ENCODE assay signal across 16 cellular contexts in the genomic region with DNA sequence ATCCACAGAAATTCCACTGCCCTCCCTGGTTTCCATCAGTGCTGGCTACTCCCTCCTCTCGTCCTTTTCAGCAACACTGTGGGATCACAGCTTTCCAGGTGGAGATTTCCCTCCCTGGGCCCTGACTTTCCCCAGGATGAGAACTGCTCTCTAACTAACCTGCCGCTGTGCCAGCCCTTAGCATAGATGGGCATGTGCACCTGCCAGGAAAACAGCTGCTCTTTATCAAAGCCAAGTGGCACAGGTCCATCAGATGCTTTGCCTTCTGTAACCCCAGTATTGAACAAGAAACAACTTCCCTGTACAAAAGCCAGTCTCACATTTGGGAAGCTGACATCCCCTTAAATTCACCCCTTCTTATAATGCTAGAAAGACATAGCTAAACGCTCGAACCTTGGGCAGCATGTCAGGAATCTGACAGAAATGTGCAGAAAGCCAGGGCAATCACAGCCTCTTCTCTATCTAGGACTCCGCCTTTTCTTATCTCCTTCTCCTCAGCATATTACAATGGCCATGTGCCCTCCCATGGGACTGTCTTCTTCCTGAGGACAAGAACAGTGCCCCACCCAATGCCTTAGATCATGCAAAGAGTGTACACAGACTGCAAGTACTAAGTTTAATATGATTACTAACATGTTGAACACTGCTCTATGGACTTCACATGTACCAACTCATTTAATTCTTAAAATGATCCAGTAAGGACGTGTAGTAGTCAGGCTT.
DNase-seq lines count a peak whose midpoint lies in the region; ATAC-seq and TF ChIP-seq lines count a peak whose summit lies in the region.
"Had no signal": no experiment of that assay in that cellular context is flagged by ENCODE, and none has a peak within 500 bp of the region (broad histone marks: within the 10 kb centered on the region; RNA-seq: fewer than 3 reads in every experiment).

No MANE protein-coding gene starts in this region.

- no peak for TF ChIP-seq CTCF in brain (conservative IDR thresholded peaks at IDR 0.05)
- no peak for TF ChIP-seq CTCF in esophagus muscularis mucosa (IDR thresholded peaks at IDR 0.05)
- no peak for TF ChIP-seq CTCF in type B pancreatic cell (conservative IDR thresholded peaks at IDR 0.05)
- no peak for TF ChIP-seq CTCF in PC-9 (conservative IDR thresholded peaks at IDR 0.05)

- H3K9me3 ChIP-seq in muscle layer of colon (ENCODE audit: low read length) (no peaks in the 10 kb centered on the region), esophagus muscularis mucosa (no peaks in the 10 kb centered on the region), PC-9 (ENCODE audit: insufficient read depth, low read depth) (no peaks in the 10 kb centered on the region)
- H3K9me3 ChIP-seq: ovary had no signal

- H3K4me2 ChIP-seq in PC-9: no peak overlapping the region

- H3K36me3 ChIP-seq in muscle layer of colon (ENCODE audit: insufficient read depth, low read length) (no peaks in the 10 kb centered on the region), esophagus muscularis mucosa (no peaks in the 10 kb centered on the region), PC-9 (ENCODE audit: low read depth) (no peaks in the 10 kb centered on the region)
- H3K36me3 ChIP-seq: ovary had no signal

- POLR2A ChIA-PET in PC-9 (lab: Charles Lee; ENCODE audit: unreplicated experiment): no interaction called here

- no peak for ATAC-seq in HG02571 (IDR thresholded peaks at IDR 0.05; ENCODE audit: unreplicated experiment)
- ATAC-seq: activated T-cell treated with anti-CD3 and anti-CD28 coated beads, Interleukin-2, amount 50 U/mL, for 72 hours; K562; T-helper 17 cell had no signal

- no peak overlapping the region for H3K4me3 Mint-ChIP-seq in brain
- no peak overlapping the region for H3K4me3 Mint-ChIP-seq in type B pancreatic cell
- H3K4me3 Mint-ChIP-seq: activated T-cell treated with anti-CD3 and anti-CD28 coated beads, Interleukin-2, amount 50 U/mL, for 72 hours; B cell; memory B cell; T-helper 17 cell had no signal

- H4K20me1 ChIP-seq in PC-9 (ENCODE audit: insufficient read depth): no peaks in the 10 kb centered on the region

- no peak overlapping the region for H3K9ac ChIP-seq in muscle layer of colon (ENCODE audit: low read length)
- H3K9ac ChIP-seq: GM23248 had no signal

- 62% methylated on average over 6 of the region's 6 CpGs for WGBS in esophagus muscularis mucosa

- DNase-seq in COLO668 (lab: John Stamatoyannopoulos, UW; ENCODE audit: unreplicated experiment): peak; percentile 47
- peak; percentile 68 for DNase-seq in NCI-H1694 treated with DMSO at 0.1 percent for 48 hours (lab: John Stamatoyannopoulos, UW)
- DNase-seq in esophagus muscularis mucosa (ENCODE audit: extremely low spot score): no peak
- no peak for DNase-seq in type B pancreatic cell (ENCODE audit: extremely low spot score, unreplicated experiment)
- DNase-seq in PC-9: no peak
- DNase-seq: activated CD4-positive, alpha-beta T cell treated with anti-CD3 and anti-CD28 coated beads, Interleukin-2, amount 50 U/mL, for 1 hour; activated T-cell treated with anti-CD3 and anti-CD28 coated beads, Interleukin-2, amount 50 U/mL, for 72 hours; GM23248; ovary; T-helper 17 cell had no signal

- no peaks in the 10 kb centered on the region for H3K9me2 ChIP-seq in PC-9 (ENCODE audit: insufficient read depth)

- H2AFZ ChIP-seq in PC-9: no peak overlapping the region
- H2AFZ ChIP-seq: GM23248 had no signal

- peak overlapping the region; percentile 31 for H3K27ac ChIP-seq in muscle layer of colon (ENCODE audit: low read depth, low read length)
- no peak overlapping the region for H3K27ac ChIP-seq in esophagus muscularis mucosa (replicated peaks in 1 of 4)
- H3K27ac ChIP-seq in PC-9: no peak overlapping the region
- H3K27ac ChIP-seq: ovary had no signal

- intact Hi-C loops in esophagus muscularis mucosa (cut with DNase I): no loop called here
- intact Hi-C loops in PC-9 (cut with micrococcal nuclease; ENCODE audit: unreplicated experiment): no loop called here

- H3K27me3 ChIP-seq in muscle layer of colon (ENCODE audit: control insufficient read depth in 1 of 2, insufficient read depth in 2 of 2, low read length in 2 of 2) (no peaks in the 10 kb centered on the region), esophagus muscularis mucosa (no peaks in the 10 kb centered on the region), PC-9 (ENCODE audit: insufficient read depth, low read depth) (peaks cover 18% of the 10 kb centered on the region; the same call in 1 of the 2 replicates)
- H3K27me3 ChIP-seq: ovary had no signal

- H3K4me1 ChIP-seq in muscle layer of colon (ENCODE audit: insufficient read depth, low read length) (peaks cover 40% of the 10 kb centered on the region), esophagus muscularis mucosa (peaks cover 8 to 18% (median 16%) of the 10 kb centered on the region in 4 donors), PC-9 (replicated peaks; ENCODE audit: insufficient read depth) (no peaks in the 10 kb centered on the region)

- peak overlapping the region in 4 of 5 experiments; percentile 12 to 56 (median 40) for H3K27ac Mint-ChIP-seq in brain
- H3K27ac Mint-ChIP-seq in type B pancreatic cell: no peak overlapping the region
- H3K27ac Mint-ChIP-seq: activated T-cell treated with anti-CD3 and anti-CD28 coated beads, Interleukin-2, amount 50 U/mL, for 72 hours; B cell; memory B cell; T-helper 17 cell had no signal

- BruUV-seq in PC-9 (replicated peaks; lab: Mats Ljungman, UMichigan): no TSS peak

- H3K79me2 ChIP-seq in PC-9 (ENCODE audit: low read depth): no peaks in the 10 kb centered on the region

- H3K27me3 Mint-ChIP-seq in brain (no peaks in the 10 kb centered on the region), type B pancreatic cell (no peaks in the 10 kb centered on the region)
- H3K27me3 Mint-ChIP-seq: T-helper 17 cell had no signal

- CTCF ChIA-PET in PC-9 (lab: Charles Lee): no interaction called here

- H3K4me3 ChIP-seq in muscle layer of colon (ENCODE audit: low read depth in 1 of 2, low read length in 2 of 2) (no peak overlapping the region), esophagus muscularis mucosa (no peak overlapping the region), PC-9 (no peak overlapping the region)
- H3K4me3 ChIP-seq: GM23248, K562, ovary had no signal

- H3K9me3 Mint-ChIP-seq in brain: peaks cover 0 to 6% (median 3%) of the 10 kb centered on the region in 5 experiments
- peaks cover 3% of the 10 kb centered on the region for H3K9me3 Mint-ChIP-seq in type B pancreatic cell

- TF ChIP-seq POLR2A in esophagus muscularis mucosa (IDR thresholded peaks at IDR 0.05; ENCODE audit: low read depth): no peak

- H3K4me1 Mint-ChIP-seq in brain (peaks cover 24% of the 10 kb centered on the region), type B pancreatic cell (ENCODE audit: unreplicated experiment) (peaks cover 23% of the 10 kb centered on the region)
- H3K4me1 Mint-ChIP-seq: B cell had no signal

- H3K36me3 Mint-ChIP-seq in brain (no peaks in the 10 kb centered on the region), type B pancreatic cell (no peaks in the 10 kb centered on the region)
- H3K36me3 Mint-ChIP-seq: memory B cell had no signal

- no peak for TF ChIP-seq EP300 in esophagus muscularis mucosa (IDR thresholded peaks at IDR 0.05)

- no peaks in the 10 kb centered on the region for H3F3A ChIP-seq in PC-9 (ENCODE audit: insufficient read depth, low read depth)

Comparison
In these comparisons a context has a peak if more than half of its experiments do, and no peak if none do; other contexts are left out.
1. DNase-seq: peak in COLO668 (single experiment) and NCI-H1694 treated with DMSO at 0.1 percent for 48 hours (single experiment); none in esophagus muscularis mucosa (single experiment), type B pancreatic cell (single experiment) and PC-9 (0 of 2).